19 cellular contexts compared by ENCODE assay signal in genomic region chr3:161332792-161333191, GRCh38. TPM values are rescaled to one million over a fixed set of nuclear protein-coding genes. Genes with fewer than 3 reads are reported as not detected.
A peak's percentile ranks its signal among the peaks of the same experiment; 100 is the strongest.
DNase-seq lines count a peak whose midpoint lies in the region; ATAC-seq and TF ChIP-seq lines count a peak whose summit lies in the region.
"Had no signal": no experiment of that assay in that cellular context is flagged by ENCODE, and none has a peak within 500 bp of the region (broad histone marks: within the 10 kb centered on the region; RNA-seq: fewer than 3 reads in every experiment).

No MANE protein-coding gene starts in this region.

- no peaks in the 10 kb centered on the region for H3K9me2 ChIP-seq in PC-3 (replicated peaks; ENCODE audit: low read length)

- BruUV-seq in PC-3 (replicated peaks; lab: Mats Ljungman, UMichigan) = no TSS peak

- H3K9ac ChIP-seq in PC-3 (ENCODE audit: low read length) = no peak overlapping the region; the same call in 1 of the 2 replicates

- no peaks in the 10 kb centered on the region for H3K36me3 ChIP-seq in PC-3 (ENCODE audit: low read depth, low read length)

- no peaks in the 10 kb centered on the region for H3K79me2 ChIP-seq in PC-3 (ENCODE audit: low read length)

- H3K27me3 ChIP-seq in PC-3 (ENCODE audit: low read length) = no peaks in the 10 kb centered on the region

- CTCF ChIA-PET in PC-3 (lab: Charles Lee) = no interaction called here

- H3K9me3 ChIP-seq in PC-3 (ENCODE audit: low read length) = no peaks in the 10 kb centered on the region
- H3K9me3 ChIP-seq: Caco-2 had no signal

- no peak overlapping the region for H3K4me3 ChIP-seq in PC-3 (ENCODE audit: low read length)
- H3K4me3 ChIP-seq: GM12878, GM23338 had no signal

- DNase-seq in DMS53 (lab: John Stamatoyannopoulos, UW) (peak; percentile 26), PC-3 (peak; percentile 83), fibroblast of gingiva (ENCODE audit: low read depth) (peak; percentile 16), sciatic nerve (ENCODE audit: low spot score) (no peak), caudate nucleus (lab: John Stamatoyannopoulos, UW) (no peak), iPS-NIHi7 (ENCODE audit: extremely low spot score) (no peak)
- DNase-seq: AML-193; Caco-2; CD4-positive, alpha-beta T cell; DMS153; DND-41; EL; HCEC 1CT; KBM-7 had no signal

- peaks cover 18% of the 10 kb centered on the region for H3K4me1 ChIP-seq in PC-3 (ENCODE audit: insufficient read depth, low read length)

- no peak for TF ChIP-seq CTCF in PC-3 (conservative IDR thresholded peaks at IDR 0.05; ENCODE audit: low read depth, low read length)

- intact Hi-C loops in PC-3 (cut with micrococcal nuclease) (loop anchor here (1.0 kb wide), 1 partner anchor 8 kb away; no protein-coding TSS in a partner anchor), sciatic nerve (cut with DNase I) (loop anchor here (2.0 kb wide), 1 partner anchor 72 kb away; no protein-coding TSS in a partner anchor)

- no peaks in the 10 kb centered on the region for H3F3A ChIP-seq in PC-3 (ENCODE audit: low read length, unreplicated experiment)

- no peaks in the 10 kb centered on the region for H4K20me1 ChIP-seq in PC-3 (ENCODE audit: low read length)

- no peak overlapping the region for H2AFZ ChIP-seq in PC-3 (ENCODE audit: low read length)
- H2AFZ ChIP-seq: GM23338 had no signal

- ATAC-seq in PC-3 (peak; percentile 96), GM19395 (IDR thresholded peaks at IDR 0.05; ENCODE audit: unreplicated experiment) (no peak), sciatic nerve (no peak)
- ATAC-seq: GM12878, GM23338 had no signal

- peak overlapping the region; percentile 21 for H3K4me2 ChIP-seq in PC-3 (ENCODE audit: low read length)
- H3K4me2 ChIP-seq: GM23338 had no signal

- H3K27ac ChIP-seq in PC-3 (ENCODE audit: low read length) (peak overlapping the region; percentile 53), caudate nucleus (ENCODE audit: low read depth, low read length) (no peak overlapping the region)
- H3K27ac ChIP-seq: C4-2B had no signal

- POLR2A ChIA-PET in PC-3 (lab: Charles Lee; ENCODE audit: unreplicated experiment) = no interaction called here

RNA-seq across cellular contexts. Expression of gene SPTSSB, which starts 38.5 kb away (rescaled TPM):
- total RNA-seq in PC-3 (2014; rRNA removed) (78.0 and 144 TPM in 2 replicates), sciatic nerve (0.40 TPM)
- total RNA-seq: G401 had no signal

Comparison
In these comparisons a context has a peak if more than half of its experiments do, and no peak if none do; other contexts are left out.
1. DNase-seq: peak in DMS53 (single experiment), PC-3 (single experiment) and fibroblast of gingiva (single experiment); none in sciatic nerve (single experiment), caudate nucleus (0 of 61) and iPS-NIHi7 (single experiment).
2. RNA of gene SPTSSB, which starts 38.5 kb away (total RNA-seq): 78.0 to 144 TPM in PC-3; 0.40 TPM in sciatic nerve (single experiment); every median in the first group is over 10 times any median in the second.